10 cellular contexts compared by ENCODE assay signal in the genomic region with DNA sequence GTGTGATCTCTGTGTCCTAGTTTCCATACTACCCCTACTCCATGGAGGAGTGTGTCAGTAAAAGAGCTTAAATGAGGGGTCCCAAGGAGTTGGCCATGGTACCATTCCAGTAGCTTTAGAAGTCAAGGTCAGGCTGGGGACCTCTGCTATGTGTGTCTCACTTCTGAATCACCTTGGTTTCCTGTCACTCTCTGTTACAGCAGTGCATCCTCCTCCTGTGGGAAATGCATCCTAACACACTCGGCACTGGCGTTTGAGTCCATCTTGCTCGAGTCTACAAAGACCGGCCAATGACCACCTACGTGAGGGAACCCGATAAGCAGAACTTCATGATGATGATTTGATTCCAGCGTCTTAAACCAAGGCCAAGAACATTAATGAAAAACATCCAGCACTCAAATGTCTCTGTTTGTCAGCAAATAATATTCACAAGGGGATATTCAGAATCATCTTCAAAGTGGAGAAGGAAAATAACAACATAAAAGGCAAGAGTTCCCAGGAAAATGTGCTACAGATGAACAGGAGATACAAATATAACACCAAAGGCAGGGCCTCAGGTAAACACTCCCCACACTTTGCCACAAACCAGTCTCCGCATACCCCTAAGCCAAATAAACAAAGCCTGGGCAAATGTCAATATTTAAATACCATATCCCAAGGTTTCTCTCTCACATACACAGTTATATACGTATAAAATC. TPM values are rescaled to one million over a fixed set of nuclear protein-coding genes. Genes with fewer than 3 reads are reported as not detected.
A peak's percentile ranks its signal among the peaks of the same experiment; 100 is the strongest.
DNase-seq lines count a peak whose midpoint lies in the region; ATAC-seq and TF ChIP-seq lines count a peak whose summit lies in the region.
"Had no signal": no experiment of that assay in that cellular context is flagged by ENCODE, and none has a peak within 500 bp of the region (broad histone marks: within the 10 kb centered on the region; RNA-seq: fewer than 3 reads in every experiment).

No MANE protein-coding gene starts in this region.

- H4K8ac ChIP-seq in mesenchymal stem cell (ENCODE audit: low read length): peak overlapping the region; percentile 90

- no peak overlapping the region for H4K91ac ChIP-seq in mesenchymal stem cell (ENCODE audit: low read length)

- H2AFZ ChIP-seq in mesenchymal stem cell (ENCODE audit: low read depth, low read length): no peak overlapping the region

- no peak overlapping the region for H3K23ac ChIP-seq in mesenchymal stem cell (ENCODE audit: low read length in 2 of 2)

- H3K79me1 ChIP-seq in mesenchymal stem cell (replicated peaks; ENCODE audit: low read length, poor library complexity, severe bottlenecking): no peaks in the 10 kb centered on the region

- peak overlapping the region; percentile 86 for H2BK5ac ChIP-seq in mesenchymal stem cell (ENCODE audit: low read depth, low read length, poor library complexity, severe bottlenecking)

- no peak for ATAC-seq in HG03045 (IDR thresholded peaks at IDR 0.05; ENCODE audit: unreplicated experiment)
- ATAC-seq: natural killer cell treated with Interleukin-12 subunit alpha and Interleukin-12 subunit beta and Interleukin-15 and Interleukin-18, amount 100 ng/mL, for 72 hours had no signal

- H3K27me3 ChIP-seq in HUES64 (ENCODE audit: insufficient read depth, low read length) (no peaks in the 10 kb centered on the region), brain microvascular endothelial cell (replicated peaks) (no peaks in the 10 kb centered on the region), mesenchymal stem cell (ENCODE audit: control insufficient read depth in 1 of 2, insufficient read depth in 1 of 2, low read length in 2 of 2) (no peaks in the 10 kb centered on the region), transverse colon (no peaks in the 10 kb centered on the region)

- TF ChIP-seq EP300 in transverse colon (IDR thresholded peaks at IDR 0.05; ENCODE audit: low read depth): no peak

- H3K9ac ChIP-seq in HUES64 (ENCODE audit: low read depth, low read length) (no peak overlapping the region), mesenchymal stem cell (ENCODE audit: low read length) (peak overlapping the region; percentile 27)

- TF ChIP-seq POLR2A in transverse colon (IDR thresholded peaks at IDR 0.05): no peak

- peak overlapping the region; percentile 36 for H2BK120ac ChIP-seq in mesenchymal stem cell (ENCODE audit: low read depth, low read length)

- H2BK15ac ChIP-seq in mesenchymal stem cell (ENCODE audit: low read depth, poor library complexity, severe bottlenecking): no peak overlapping the region

- peak overlapping the region in 1 of 2 experiments; percentile 16 for H2BK12ac ChIP-seq in mesenchymal stem cell (ENCODE audit: low read length in 2 of 2)

- no peaks in the 10 kb centered on the region for H3K9me3 ChIP-seq in HUES64 (ENCODE audit: insufficient read depth, low read depth, low read length)
- no peaks in the 10 kb centered on the region for H3K9me3 ChIP-seq in mesenchymal stem cell (ENCODE audit: control insufficient read depth, low read length)
- H3K9me3 ChIP-seq in transverse colon: no peaks in the 10 kb centered on the region

- H3K18ac ChIP-seq in mesenchymal stem cell (ENCODE audit: low read depth in 1 of 2, low read length in 2 of 2): peak overlapping the region in 1 of 2 experiments; percentile 93

- 95% methylated on average over 8 of the region's 9 CpGs for WGBS in HUES64
- 62% methylated on average over 7 of the region's 9 CpGs for WGBS in mesenchymal stem cell
- 74 to 81% methylated on average over 6 to 9 of the region's 9 CpGs for WGBS in transverse colon (ENCODE audit: low coverage in 1 of 2), 2 donors

- DNase-seq in brain microvascular endothelial cell: no peak
- no peak for DNase-seq in mesenchymal stem cell
- DNase-seq in transverse colon: no peak
- no peak for DNase-seq in head of caudate nucleus
- DNase-seq in H4 (ENCODE audit: low spot score): no peak
- DNase-seq: activated gamma-delta T cell treated with Interleukin-2 at 50 U/mL for 16 hours, SHP77 treated with DMSO at 0.1 percent for 48 hours had no signal

- peak overlapping the region; percentile 70 for H2AK5ac ChIP-seq in mesenchymal stem cell (ENCODE audit: low read length, severe bottlenecking)

- H3K36me3 ChIP-seq in HUES64 (ENCODE audit: insufficient read depth, low read length): no peaks in the 10 kb centered on the region
- H3K36me3 ChIP-seq in brain microvascular endothelial cell (replicated peaks): peaks cover 26% of the 10 kb centered on the region
- H3K36me3 ChIP-seq in mesenchymal stem cell (ENCODE audit: control insufficient read depth in 1 of 2, insufficient read depth in 2 of 2, low read depth in 1 of 2, low read length in 2 of 2): peaks cover 4 to 55% of the 10 kb centered on the region in 2 experiments
- H3K36me3 ChIP-seq in transverse colon: no peaks in the 10 kb centered on the region

- no peak overlapping the region for H3K4me2 ChIP-seq in mesenchymal stem cell (ENCODE audit: low read length, poor library complexity, severe bottlenecking)

- H3K27ac ChIP-seq in HUES64 (ENCODE audit: low read depth, low read length) (peak overlapping the region; percentile 50; the same call in 1 of the 2 replicates), brain microvascular endothelial cell (peak overlapping the region; percentile 84), mesenchymal stem cell (ENCODE audit: low read length, poor library complexity, severe bottlenecking) (peak overlapping the region; percentile 87), transverse colon (peak overlapping the region; percentile 9 to 52 (median 50))

- intact Hi-C loops in transverse colon (cut with DNase I; ENCODE audit: low total_unique reads) (no loop called here), head of caudate nucleus (cut with DNase I) (no loop called here)

- no peak overlapping the region for H3K4ac ChIP-seq in mesenchymal stem cell (ENCODE audit: low read depth in 1 of 2, low read length in 2 of 2)

- H3K4me3 ChIP-seq in HUES64 (ENCODE audit: low read length): no peak overlapping the region
- H3K4me3 ChIP-seq in brain microvascular endothelial cell (ENCODE audit: low read depth, low read length): no peak overlapping the region
- peak overlapping the region in 1 of 2 experiments; percentile 42 for H3K4me3 ChIP-seq in mesenchymal stem cell (ENCODE audit: insufficient read depth in 1 of 2, low read depth in 1 of 2, low read length in 2 of 2)
- H3K4me3 ChIP-seq in transverse colon: no peak overlapping the region

- H3K14ac ChIP-seq in mesenchymal stem cell (ENCODE audit: low read length in 2 of 2): no peak overlapping the region

- in situ Hi-C loops in brain microvascular endothelial cell (cut with HindIII; ENCODE audit: low pct_ligation_motif_present, low sequenced_read_pairs): no loop called here
- in situ Hi-C loops in transverse colon (cut with MboI; ENCODE audit: low pct_ligation_motif_present in 1 of 4, low pct_unique_long_range_greater_than_20kb in 1 of 4, low sequenced_read_pairs in 3 of 4): no loop called here

- TF ChIP-seq CTCF in brain microvascular endothelial cell (IDR thresholded peaks at IDR 0.05; ENCODE audit: low read depth, low read length, missing control alignments): no peak
- TF ChIP-seq CTCF in transverse colon (IDR thresholded peaks at IDR 0.05): no peak

- H3K4me1 ChIP-seq in HUES64 (ENCODE audit: insufficient read depth, low read length): peaks cover 43% of the 10 kb centered on the region
- H3K4me1 ChIP-seq in mesenchymal stem cell (ENCODE audit: control insufficient read depth, insufficient read depth, low read depth, low read length): peaks cover 36% of the 10 kb centered on the region
- peaks cover 17 to 83% (median 56%) of the 10 kb centered on the region in 4 donors for H3K4me1 ChIP-seq in transverse colon

RNA-seq across cellular contexts. Expression of a gene that starts 32.4 kb away (rescaled TPM):
- polyA plus RNA-seq in HUES64 (2013, experiment 1 of 2): 11.9 TPM
- 11.2 TPM for polyA plus RNA-seq in HUES64 (2013, experiment 2 of 2)
- polyA plus RNA-seq in mesenchymal stem cell (2013, experiment 1 of 2): 133 TPM
- 130 TPM for polyA plus RNA-seq in mesenchymal stem cell (2013, experiment 2 of 2)
- 10 to 100 TPM in 2 of 4 donors, 1 to 10 TPM in 2; 8.4 to 15.4 (median 11.7) TPM for total RNA-seq in transverse colon
- total RNA-seq in H4 (2014; rRNA removed; shearing (Covaris generic)): 28.2 and 29.7 TPM in 2 replicates
